Comparison of ENCODE assay signal across 12 cellular contexts in the genomic region with DNA sequence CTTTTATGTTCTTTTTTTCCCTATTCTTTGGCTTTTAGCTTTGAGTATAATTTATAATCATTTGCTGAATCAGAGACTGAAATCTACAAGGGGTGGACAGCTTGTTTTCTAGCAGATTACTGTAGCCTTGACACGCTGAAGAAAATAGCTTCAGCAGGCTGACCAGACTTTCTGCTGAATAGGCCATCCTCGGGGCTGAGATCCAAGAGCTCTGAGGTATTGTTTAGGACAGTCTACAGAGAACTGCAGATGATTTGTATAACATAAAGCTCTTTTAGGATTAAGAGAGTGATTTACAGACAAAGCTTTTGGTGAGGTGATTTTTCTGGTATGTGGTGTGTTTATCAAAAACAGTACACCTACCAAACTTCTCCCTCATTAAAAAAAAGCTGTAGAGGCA. TPM values are rescaled to one million over a fixed set of nuclear protein-coding genes. Genes with fewer than 3 reads are reported as not detected.
DNase-seq lines count a peak whose midpoint lies in the region; ATAC-seq and TF ChIP-seq lines count a peak whose summit lies in the region.
"Had no signal": no experiment of that assay in that cellular context is flagged by ENCODE, and none has a peak within 500 bp of the region (broad histone marks: within the 10 kb centered on the region; RNA-seq: fewer than 3 reads in every experiment).

No MANE protein-coding gene starts in this region.

- intact Hi-C loops in esophagus muscularis mucosa (cut with DNase I): no loop called here

- peaks cover 29 to 41% (median 36%) of the 10 kb centered on the region in 3 donors for H3K4me1 Mint-ChIP-seq in naive B cell

- H3K36me3 ChIP-seq in SK-N-MC (ENCODE audit: insufficient read depth, low read length): peaks cover 9% of the 10 kb centered on the region; the same call in 1 of the 2 replicates
- no peaks in the 10 kb centered on the region for H3K36me3 ChIP-seq in esophagus muscularis mucosa
- H3K36me3 ChIP-seq: ovary had no signal

- no peak overlapping the region for H3K4me3 Mint-ChIP-seq in naive B cell
- H3K4me3 Mint-ChIP-seq: activated naive CD4-positive, alpha-beta T cell treated with anti-CD3 and anti-CD28 coated beads, Interleukin-2, amount 50 U/mL, for 24 hours had no signal

- H3K9me3 ChIP-seq in SK-N-MC (ENCODE audit: low read depth, low read length) (no peaks in the 10 kb centered on the region), esophagus muscularis mucosa (no peaks in the 10 kb centered on the region)
- H3K9me3 ChIP-seq: ovary had no signal

- H3K4me1 ChIP-seq in esophagus muscularis mucosa: peaks cover 14 to 84% (median 80%) of the 10 kb centered on the region in 4 donors

- ATAC-seq in naive B cell (ENCODE audit: low read depth in 2 of 2): no peak
- ATAC-seq in HG03565 (IDR thresholded peaks at IDR 0.05; ENCODE audit: unreplicated experiment): no peak

- H3K27me3 Mint-ChIP-seq in naive B cell: no peaks in the 10 kb centered on the region
- H3K27me3 Mint-ChIP-seq: activated naive CD4-positive, alpha-beta T cell treated with anti-CD3 and anti-CD28 coated beads, Interleukin-2, amount 50 U/mL, for 24 hours had no signal

- H3K9me3 Mint-ChIP-seq in naive B cell: no peaks in the 10 kb centered on the region
- H3K9me3 Mint-ChIP-seq: activated naive CD4-positive, alpha-beta T cell treated with anti-CD3 and anti-CD28 coated beads, Interleukin-2, amount 50 U/mL, for 24 hours had no signal

- DNase-seq in AG10803 (ENCODE audit: low read depth) (peak; percentile 69), SK-N-MC (ENCODE audit: low read depth, low spot score) (no peak), esophagus muscularis mucosa (ENCODE audit: extremely low spot score) (no peak), naive B cell (no peak), KBM-7 (no peak), NCI-H2029 treated with DMSO at 0.1 percent for 48 hours (lab: John Stamatoyannopoulos, UW) (no peak)
- no peak for DNase-seq in activated effector memory CD4-positive, alpha-beta T cell treated with anti-CD3 and anti-CD28 coated beads, Interleukin-2, amount 50 U/mL, for 16 hours
- DNase-seq: NCI-H526 had no signal

- H3K27ac Mint-ChIP-seq in naive B cell: peak overlapping the region in 4 of 6 donors; percentile 4 to 71 (median 52)
- H3K27ac Mint-ChIP-seq: activated naive CD4-positive, alpha-beta T cell treated with anti-CD3 and anti-CD28 coated beads, Interleukin-2, amount 50 U/mL, for 24 hours had no signal

- in situ Hi-C loops in KBM-7 (cut with MboI; ENCODE audit: low pct_unique_long_range_greater_than_20kb, low sequenced_read_pairs): no loop called here

- H3K4me3 ChIP-seq in AG10803 (ENCODE audit: low read length) (no peak overlapping the region), SK-N-MC (no peak overlapping the region), esophagus muscularis mucosa (no peak overlapping the region)
- H3K4me3 ChIP-seq: lung, ovary had no signal

- TF ChIP-seq CTCF in AG10803 (conservative IDR thresholded peaks at IDR 0.05; ENCODE audit: low read length) (no peak), esophagus muscularis mucosa (IDR thresholded peaks at IDR 0.05) (no peak)

- H3K9ac ChIP-seq in SK-N-MC (ENCODE audit: insufficient read length): no peak overlapping the region

- no peak for TF ChIP-seq EP300 in esophagus muscularis mucosa (IDR thresholded peaks at IDR 0.05)

- H3K27ac ChIP-seq in SK-N-MC (0 out of 2 replicates have a peak overlapping the region, but pooled peaks have one; percentile 28), esophagus muscularis mucosa (replicated peaks in 1 of 4) (peak overlapping the region; percentile 63 to 74 (median 68))

- H3K27me3 ChIP-seq in esophagus muscularis mucosa: no peaks in the 10 kb centered on the region
- H3K27me3 ChIP-seq: ovary had no signal

- 3% methylated on average over 2 of the region's 2 CpGs for WGBS in esophagus muscularis mucosa

- TF ChIP-seq POLR2A in esophagus muscularis mucosa (IDR thresholded peaks at IDR 0.05; ENCODE audit: low read depth): no peak

- H3K36me3 Mint-ChIP-seq in naive B cell: peaks cover 0 to 5% of the 10 kb centered on the region in 2 donors

RNA-seq across cellular contexts. Expression of gene POLR1D, which starts 16.8 kb away (rescaled TPM):
- total RNA-seq in esophagus muscularis mucosa: 100 to 1,000 TPM; 110 to 148 (median 124) TPM
- 100 to 1,000 TPM; 106 to 149 (median 130) TPM for polyA plus RNA-seq in naive B cell (ENCODE audit: low read depth in 6 of 6)

RNA-seq across cellular contexts. Expression of gene LNX2, which starts 18.2 kb away (rescaled TPM):
- total RNA-seq in esophagus muscularis mucosa: 10 to 100 TPM; 10.2 to 14.1 (median 12.8) TPM
- 10 to 100 TPM in 1 of 6 donors, 1 to 10 TPM in 5; 3.4 to 13.6 (median 4.8) TPM for polyA plus RNA-seq in naive B cell (ENCODE audit: low read depth in 6 of 6)
